Comparison of ENCODE assay signal across 8 cellular contexts in genomic region chr4:183722738-183723560, GRCh38.
DNase-seq lines count a peak whose midpoint lies in the region; ATAC-seq and FAIRE-seq lines count a peak whose summit lies in the region.
"Had no signal": no experiment of that assay in that cellular context is flagged by ENCODE, and none has a peak within 500 bp of the region (broad histone marks: within the 10 kb centered on the region; RNA-seq: fewer than 3 reads in every experiment).

No MANE protein-coding gene starts in this region.

- peak; percentile 78 for ATAC-seq in HG02870 (IDR thresholded peaks at IDR 0.05; ENCODE audit: unreplicated experiment)

- peak; percentile 42 for DNase-seq in GM18507 (ENCODE audit: extremely low spot score, insufficient read length, low read depth)
- peak; percentile 92 for DNase-seq in NCI-H2029 (lab: John Stamatoyannopoulos, UW)
- DNase-seq in activated CD4-positive, alpha-beta T cell treated with anti-CD3 and anti-CD28 coated beads for 48 hours = peak; percentile 42
- peak; percentile 82 for DNase-seq in ecto neural progenitor cell (ENCODE audit: low spot score)
- DNase-seq in lung microvascular endothelial cell (ENCODE audit: low read depth in 2 of 2) = peak; percentile 26 to 53
- peak; percentile 19 for DNase-seq in stimulated activated CD8-positive, alpha-beta memory T cell treated with anti-CD3 and anti-CD28 coated beads, Interleukin-4, amount 100 ng/mL, for 24 hours (ENCODE audit: low read depth)

- FAIRE-seq in GM18507 (lab: Jason Lieb, UNC) = peak; percentile 79
- FAIRE-seq: islet of Langerhans had no signal

Comparison
In these comparisons a context has a peak if more than half of its experiments do, and no peak if none do; other contexts are left out.
1. Peak in every context shown above with its lines: DNase-seq and ATAC-seq.
2. DNase-seq: peak in every context shown above with its lines; median percentile 92 in NCI-H2029; 82 in ecto neural progenitor cell; 42 in GM18507; 42 in activated CD4-positive, alpha-beta T cell treated with anti-CD3 and anti-CD28 coated beads for 48 hours; 40 in lung microvascular endothelial cell; 19 in stimulated activated CD8-positive, alpha-beta memory T cell treated with anti-CD3 and anti-CD28 coated beads, Interleukin-4, amount 100 ng/mL, for 24 hours.